Comparison of ENCODE assay signal across 8 cellular contexts in genomic region chr19:9205506-9206113, GRCh38. TPM values are rescaled to one million over a fixed set of nuclear protein-coding genes. Genes with fewer than 3 reads are reported as not detected.
DNase-seq lines count a peak whose midpoint lies in the region; ATAC-seq and TF ChIP-seq lines count a peak whose summit lies in the region.

No MANE protein-coding gene starts in this region.

- no peaks in the 10 kb centered on the region for H3K9me3 ChIP-seq in BLaER1 treated with 17β-estradiol and CSF1 and Interleukin-3, amounts not matched to agents 10 nM and 100 nM (replicated peaks in 1 of 11)
- H3K9me3 ChIP-seq in HEK293 (ENCODE audit: control insufficient read depth, insufficient read depth, low read depth, low read length) (no peaks in the 10 kb centered on the region), OCI-LY1 (ENCODE audit: low read length) (no peaks in the 10 kb centered on the region)

- CTCF ChIA-PET in HEK293 (lab: Yijun Ruan, JAX) = interaction anchor here (0.6 to 1.7 kb wide), 13 partner anchors 10 to 624 kb away, joined by 3 to 5 read pairs (median 3); partner anchors contain the start of gene OR1M1

- intact Hi-C loops in natural killer cell (cut with micrococcal nuclease) = loop anchor here (1.0 to 10.0 kb wide), 3 partner anchors 69 to 591 kb away; partner anchors contain the start of gene ZNF561

- ATAC-seq in natural killer cell (peak; percentile 64 to 81 (median 80)), GM21529 (IDR thresholded peaks at IDR 0.05; ENCODE audit: unreplicated experiment) (no peak)

- H3K4me2 ChIP-seq in BLaER1 treated with 17β-estradiol and CSF1 and Interleukin-3, amounts not matched to agents 10 nM and 100 nM = peak overlapping the region; percentile 53 to 82 (median 67)
- H3K4me2 ChIP-seq in OCI-LY1 (ENCODE audit: low read length) = no peak overlapping the region

- no peaks in the 10 kb centered on the region for H3K27me3 ChIP-seq in BLaER1 treated with 17β-estradiol and CSF1 and Interleukin-3, amounts not matched to agents 10 nM and 100 nM
- no peaks in the 10 kb centered on the region for H3K27me3 ChIP-seq in OCI-LY1 (ENCODE audit: insufficient read depth, low read length)

- no peaks in the 10 kb centered on the region for H4K20me1 ChIP-seq in BLaER1 treated with 17β-estradiol and CSF1 and Interleukin-3, amounts not matched to agents 10 nM and 100 nM
- H4K20me1 ChIP-seq in OCI-LY1 (ENCODE audit: insufficient read depth, low read length) = no peaks in the 10 kb centered on the region

- POLR2A ChIA-PET in HEK293 (lab: Yijun Ruan, JAX) = no interaction called here

- TF ChIP-seq POLR2A in erythroblast (IDR thresholded peaks at IDR 0.05; ENCODE audit: low read length) = no peak

- no peaks in the 10 kb centered on the region for H3F3A ChIP-seq in OCI-LY1 (ENCODE audit: insufficient read depth, low read length)

- no peaks in the 10 kb centered on the region for H3K36me3 ChIP-seq in BLaER1 treated with 17β-estradiol and CSF1 and Interleukin-3, amounts not matched to agents 10 nM and 100 nM
- H3K36me3 ChIP-seq in HEK293 (ENCODE audit: control insufficient read depth in 2 of 2, insufficient read depth in 1 of 2, low read length in 2 of 2) (no peaks in the 10 kb centered on the region), OCI-LY1 (ENCODE audit: insufficient read depth, low read length) (no peaks in the 10 kb centered on the region)

- DNase-seq in activated T-cell treated with anti-CD3 and anti-CD28 coated beads for 24 hours (ENCODE audit: low read depth) (peak; percentile 58), erythroblast (lab: John Stamatoyannopoulos, UW) (peak; percentile 57 to 72), natural killer cell (peak; percentile 55)
- DNase-seq in stimulated activated CD8-positive, alpha-beta memory T cell treated with anti-CD3 and anti-CD28 coated beads, Interleukin-7, amount 100 ng/mL, for 48 hours (ENCODE audit: extremely low read depth in 1 of 2, low read depth in 1 of 2) = peak; percentile 13 to 25

- H3K9ac ChIP-seq in BLaER1 treated with 17β-estradiol and CSF1 and Interleukin-3, amounts not matched to agents 10 nM and 100 nM = peak overlapping the region in 10 of 11 experiments; percentile 11 to 62 (median 47); a peak in 10 of 22 replicates
- no peak overlapping the region for H3K9ac ChIP-seq in OCI-LY1 (ENCODE audit: low read length)

- 0 out of 2 replicates have a peak, but pooled peaks have one; percentile 11 for TF ChIP-seq CTCF in HEK293 (tag by site-specific recombination; IDR thresholded peaks at IDR 0.05)
- peak; percentile 76 for TF ChIP-seq CTCF in OCI-LY1 (IDR thresholded peaks at IDR 0.05; ENCODE audit: low read length)
- peak; percentile 89 for TF ChIP-seq CTCF in natural killer cell (IDR thresholded peaks at IDR 0.05)

- peaks cover 15 to 19% of the 10 kb centered on the region in 2 donors for H3K27me3 Mint-ChIP-seq in natural killer cell (ENCODE audit: low read depth in 2 of 2)

- no peaks in the 10 kb centered on the region for H3K9me3 Mint-ChIP-seq in natural killer cell

- no peak overlapping the region for H3K27ac ChIP-seq in BLaER1 treated with 17β-estradiol and CSF1 and Interleukin-3, amounts not matched to agents 10 nM and 100 nM
- H3K27ac ChIP-seq in HEK293 (ENCODE audit: extremely low read depth, low read depth, low read length) (no peak overlapping the region), OCI-LY1 (ENCODE audit: low read depth, low read length, poor library complexity, severe bottlenecking) (no peak overlapping the region)

- H3K9me2 ChIP-seq in OCI-LY1 (ENCODE audit: low read depth, low read length) = no peaks in the 10 kb centered on the region

- no peak overlapping the region for H3K4me3 Mint-ChIP-seq in natural killer cell

- peak overlapping the region in 9 of 10 experiments; percentile 24 to 52 (median 37); a peak in 9 of 20 replicates for H3K4me3 ChIP-seq in BLaER1 treated with 17β-estradiol and CSF1 and Interleukin-3, amounts not matched to agents 10 nM and 100 nM
- H3K4me3 ChIP-seq in HEK293 (ENCODE audit: low read depth, low read length) (no peak overlapping the region), OCI-LY1 (ENCODE audit: low read depth, low read length, poor library complexity, severe bottlenecking) (no peak overlapping the region)

- H3K27ac Mint-ChIP-seq in natural killer cell = peak overlapping the region in 1 of 2 donors; percentile 58

- H3K4me1 ChIP-seq in BLaER1 treated with 17β-estradiol and CSF1 and Interleukin-3, amounts not matched to agents 10 nM and 100 nM = peaks cover 0 to 5% (median 0%) of the 10 kb centered on the region in 10 experiments; a peak in 4 of 20 replicates
- no peaks in the 10 kb centered on the region for H3K4me1 ChIP-seq in HEK293 (ENCODE audit: control insufficient read depth, insufficient read depth, low read length)
- H3K4me1 ChIP-seq in OCI-LY1 (ENCODE audit: insufficient read depth, low read length, severe bottlenecking) = no peaks in the 10 kb centered on the region

- no peaks in the 10 kb centered on the region for H3K79me2 ChIP-seq in OCI-LY1 (ENCODE audit: insufficient read depth, low read length)

- peaks cover 6 to 7% of the 10 kb centered on the region in 2 donors for H3K4me1 Mint-ChIP-seq in natural killer cell

- no peaks in the 10 kb centered on the region for H3K36me3 Mint-ChIP-seq in natural killer cell

- H2AFZ ChIP-seq in OCI-LY1 (ENCODE audit: low read length) = no peak overlapping the region

TF ChIP-seq in HEK293, 187 proteins besides CTCF, POLR2A, EP300 and RAD21:
- no peak for TF ChIP-seq ZNF791 (tag by site-specific recombination; IDR thresholded peaks at IDR 0.05)
- no peak for TF ChIP-seq ZNF580 (tag by site-specific recombination; IDR thresholded peaks at IDR 0.05)
- peak; percentile 83 for TF ChIP-seq ZNF18 (tag by site-specific recombination; IDR thresholded peaks at IDR 0.05)
- TF ChIP-seq ZNF654 (tag by site-specific recombination; IDR thresholded peaks at IDR 0.05; ENCODE audit: low read depth) = peak; percentile 72

RNA-seq across cellular contexts. Expression of gene OR7D4, which starts 13.8 kb away (rescaled TPM):
- not detected for total RNA-seq in natural killer cell

RNA-seq across cellular contexts. Expression of gene OR7D2, which starts 26.8 kb away (rescaled TPM):
- total RNA-seq in natural killer cell = not detected

RNA-seq across cellular contexts. Expression of gene OR7E24, which starts 45.1 kb away (rescaled TPM):
- total RNA-seq in natural killer cell = not detected

Comparison
In these comparisons a context has a peak if more than half of its experiments do, and no peak if none do; other contexts are left out.
1. H3K4me3 ChIP-seq: peak in BLaER1 treated with 17β-estradiol and CSF1 and Interleukin-3, amounts not matched to agents 10 nM and 100 nM (9 of 10); none in HEK293 (single experiment) and OCI-LY1 (single experiment).
2. CTCF ChIP-seq: peak in every context shown above with its lines; median percentile 89 in natural killer cell; 76 in OCI-LY1; 11 in HEK293.
3. Peak in every context shown above with its lines, with median percentiles within 50 percentile points of each other: DNase-seq.